Comparison of ENCODE assay signal across 8 cellular contexts in the genomic region with DNA sequence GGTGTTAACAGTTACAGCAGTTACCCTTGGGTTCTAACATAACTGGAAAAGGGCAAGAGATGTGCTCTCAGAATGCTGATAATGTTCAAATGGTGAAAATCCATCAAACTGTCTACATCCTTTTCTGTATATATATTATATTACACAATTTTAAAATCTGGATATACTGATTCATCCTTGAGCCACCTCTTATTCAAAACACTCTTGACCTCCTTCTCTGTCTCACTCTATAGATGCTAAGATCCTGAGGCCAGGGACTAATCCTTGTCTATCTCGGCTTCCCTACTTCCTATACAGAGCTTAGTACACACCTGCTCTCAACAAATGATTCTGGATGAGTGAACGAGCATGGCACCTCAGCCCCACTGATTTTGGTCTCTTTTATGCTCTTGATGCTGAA.
"Had no signal": no experiment of that assay in that cellular context is flagged by ENCODE, and none has a peak within 500 bp of the region (broad histone marks: within the 10 kb centered on the region; RNA-seq: fewer than 3 reads in every experiment).

No MANE protein-coding gene starts in this region.

- ATAC-seq: GM23338, HCT116, HepG2, K562 had no signal

- H3K27ac ChIP-seq: HL-60 had no signal

- DNase-seq: H9, HFFc6, KG1 had no signal

- H3K4me3 ChIP-seq: GM23338, K562 had no signal

- H3K9me3 Mint-ChIP-seq: GM23338, H9, HFFc6 had no signal

- H3K27ac Mint-ChIP-seq: GM23338, H9, HFFc6 had no signal

- H3K4me3 Mint-ChIP-seq: GM23338, H9, HFFc6 had no signal
